In the genomic region with DNA sequence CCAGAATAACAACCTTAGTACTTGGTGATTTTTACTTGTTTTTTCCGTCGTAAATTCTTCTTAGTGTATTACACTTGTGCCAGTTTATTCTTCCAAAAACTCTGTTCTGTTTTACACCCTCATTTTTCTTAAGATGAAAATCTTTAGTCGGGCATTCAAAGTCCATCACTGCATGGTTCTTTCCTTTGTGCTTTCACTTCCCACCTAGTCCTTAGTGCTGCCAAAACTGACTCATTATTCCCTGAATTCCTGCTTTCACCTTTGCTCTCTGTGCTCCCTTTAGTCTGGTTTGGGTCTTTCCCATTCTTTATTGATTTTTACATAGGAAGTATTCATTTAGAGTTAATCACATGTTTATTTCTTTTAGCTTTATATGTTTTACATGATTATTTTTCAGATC, we compare ENCODE assay signal across 19 cellular contexts. TPM values are rescaled to one million over a fixed set of nuclear protein-coding genes. Genes with fewer than 3 reads are reported as not detected.
DNase-seq lines count a peak whose midpoint lies in the region; ATAC-seq and TF ChIP-seq lines count a peak whose summit lies in the region.
"Had no signal": no experiment of that assay in that cellular context is flagged by ENCODE, and none has a peak within 500 bp of the region (broad histone marks: within the 10 kb centered on the region; RNA-seq: fewer than 3 reads in every experiment).

No MANE protein-coding gene starts in this region.

- H3K27ac Mint-ChIP-seq in CD8-positive, alpha-beta T cell, result peak overlapping the region; percentile 24
- H3K27ac Mint-ChIP-seq in brain, result peak overlapping the region in 1 of 5 experiments; percentile 47
- no peak overlapping the region for H3K27ac Mint-ChIP-seq in natural killer cell

- POLR2A ChIA-PET in CD8-positive, alpha-beta T cell (lab: Charles Lee), result no interaction called here

- in situ Hi-C loops in gastrocnemius medialis (cut with MboI; ENCODE audit: low sequenced_read_pairs in 4 of 4), result no loop called here

- TF ChIP-seq POLR2A in right lobe of liver (IDR thresholded peaks at IDR 0.05) (no peak), gastrocnemius medialis (IDR thresholded peaks at IDR 0.05) (no peak)

- no peak overlapping the region for H3K4me3 Mint-ChIP-seq in CD8-positive, alpha-beta T cell
- H3K4me3 Mint-ChIP-seq in brain (peak overlapping the region; percentile 5 to 80 (median 52)), natural killer cell (no peak overlapping the region)
- H3K4me3 Mint-ChIP-seq: immature natural killer cell had no signal

- no peak for DNase-seq in CD8-positive, alpha-beta T cell
- DNase-seq in right lobe of liver (no peak), BE2C (no peak), natural killer cell (no peak), gastrocnemius medialis (no peak)
- DNase-seq: activated CD4-positive, alpha-beta T cell treated with anti-CD3 and anti-CD28 coated beads for 1 hour; activated T-cell treated with anti-CD3 and anti-CD28 coated beads, Interleukin-2, amount 50 U/mL, for 48 hours; AML-193; effector memory CD4-positive, alpha-beta T cell; foreskin melanocyte; immature natural killer cell; KG1; NCI-H187; NCI-H524 treated with DMSO at 0.1 percent for 48 hours; SW 1271 had no signal

- intact Hi-C loops in CD8-positive, alpha-beta T cell (cut with DNase I, micrococcal nuclease), result loop anchor here (5.0 to 10.0 kb wide), 4 partner anchors 185 to 1278 kb away; partner anchors contain the start of genes CENPW (in 2 of the 2), NCOA7 (in 1 of the 2) and RNF146 (in 1 of the 2)
- intact Hi-C loops in right lobe of liver (cut with DNase I) (no loop called here), natural killer cell (cut with micrococcal nuclease) (no loop called here), gastrocnemius medialis (cut with DNase I; ENCODE audit: low total_unique reads) (loop anchor here (2.0 to 5.0 kb wide), 2 partner anchors 37 to 1128 kb away; partner anchors contain the start of gene RSPO3)

- H3K9ac ChIP-seq in HUES64 (ENCODE audit: low read depth, low read length), result no peak overlapping the region

- CTCF ChIA-PET in CD8-positive, alpha-beta T cell (lab: Charles Lee), result interaction anchor here (0.6 kb wide), 1 partner anchor 44 kb away, joined by 3 read pairs; no protein-coding TSS in a partner anchor

- H3K4me1 ChIP-seq in CD8-positive, alpha-beta T cell (ENCODE audit: insufficient read depth, low read length), result peaks cover 31% of the 10 kb centered on the region
- H3K4me1 ChIP-seq in HUES64 (ENCODE audit: insufficient read depth, low read length), result peaks cover 27% of the 10 kb centered on the region
- peaks cover 0 to 84% (median 29%) of the 10 kb centered on the region in 4 donors for H3K4me1 ChIP-seq in right lobe of liver
- no peaks in the 10 kb centered on the region for H3K4me1 ChIP-seq in BE2C
- peaks cover 3 to 12% of the 10 kb centered on the region in 2 donors for H3K4me1 ChIP-seq in gastrocnemius medialis

- H3K4me1 Mint-ChIP-seq in CD8-positive, alpha-beta T cell (ENCODE audit: low read depth), result peaks cover 33% of the 10 kb centered on the region
- H3K4me1 Mint-ChIP-seq in brain, result peaks cover 30% of the 10 kb centered on the region
- H3K4me1 Mint-ChIP-seq in natural killer cell, result no peaks in the 10 kb centered on the region

- no peak overlapping the region for H3K27ac ChIP-seq in CD8-positive, alpha-beta T cell (ENCODE audit: low read depth, low read length)
- no peak overlapping the region for H3K27ac ChIP-seq in HUES64 (ENCODE audit: low read depth, low read length)
- H3K27ac ChIP-seq in right lobe of liver, result peak overlapping the region; percentile 68 to 84 (median 78)
- no peak overlapping the region for H3K27ac ChIP-seq in gastrocnemius medialis
- H3K27ac ChIP-seq: upper lobe of left lung had no signal

- H3K36me3 ChIP-seq in CD8-positive, alpha-beta T cell (ENCODE audit: insufficient read depth, low read length), result no peaks in the 10 kb centered on the region
- H3K36me3 ChIP-seq in HUES64 (ENCODE audit: insufficient read depth, low read length) (no peaks in the 10 kb centered on the region), right lobe of liver (no peaks in the 10 kb centered on the region), BE2C (no peaks in the 10 kb centered on the region), gastrocnemius medialis (no peaks in the 10 kb centered on the region)
- H3K36me3 ChIP-seq: upper lobe of left lung had no signal

- no peaks in the 10 kb centered on the region for H3K36me3 Mint-ChIP-seq in CD8-positive, alpha-beta T cell
- H3K36me3 Mint-ChIP-seq in brain (no peaks in the 10 kb centered on the region), natural killer cell (no peaks in the 10 kb centered on the region)
- H3K36me3 Mint-ChIP-seq: immature natural killer cell had no signal

- H3K27me3 Mint-ChIP-seq in CD8-positive, alpha-beta T cell (ENCODE audit: low read depth), result no peaks in the 10 kb centered on the region
- H3K27me3 Mint-ChIP-seq in brain (no peaks in the 10 kb centered on the region), natural killer cell (ENCODE audit: low read depth in 2 of 2) (no peaks in the 10 kb centered on the region)

- TF ChIP-seq CTCF in CD8-positive, alpha-beta T cell (IDR thresholded peaks at IDR 0.05), result no peak
- no peak for TF ChIP-seq CTCF in brain (conservative IDR thresholded peaks at IDR 0.05)
- TF ChIP-seq CTCF in right lobe of liver (IDR thresholded peaks at IDR 0.05), result no peak
- no peak for TF ChIP-seq CTCF in BE2C (IDR thresholded peaks at IDR 0.05; ENCODE audit: low read depth, low read length)
- TF ChIP-seq CTCF in natural killer cell (IDR thresholded peaks at IDR 0.05), result no peak
- no peak for TF ChIP-seq CTCF in gastrocnemius medialis (IDR thresholded peaks at IDR 0.05 in 4 of 5, conservative IDR thresholded peaks at IDR 0.05 in 1 of 5)

- no peaks in the 10 kb centered on the region for H3K27me3 ChIP-seq in CD8-positive, alpha-beta T cell (ENCODE audit: insufficient read depth, low read length)
- H3K27me3 ChIP-seq in HUES64 (ENCODE audit: insufficient read depth, low read length) (no peaks in the 10 kb centered on the region), right lobe of liver (no peaks in the 10 kb centered on the region), BE2C (no peaks in the 10 kb centered on the region), gastrocnemius medialis (no peaks in the 10 kb centered on the region)
- H3K27me3 ChIP-seq: upper lobe of left lung had no signal

- no peaks in the 10 kb centered on the region for H3K9me3 ChIP-seq in CD8-positive, alpha-beta T cell (ENCODE audit: low read length)
- H3K9me3 ChIP-seq in HUES64 (ENCODE audit: insufficient read depth, low read depth, low read length) (no peaks in the 10 kb centered on the region), right lobe of liver (no peaks in the 10 kb centered on the region), BE2C (no peaks in the 10 kb centered on the region), gastrocnemius medialis (no peaks in the 10 kb centered on the region)
- H3K9me3 ChIP-seq: upper lobe of left lung had no signal

- no peak overlapping the region for H3K4me3 ChIP-seq in CD8-positive, alpha-beta T cell (ENCODE audit: low read depth, low read length)
- peak overlapping the region; percentile 21; the same call in 1 of the 2 replicates for H3K4me3 ChIP-seq in HUES64 (ENCODE audit: low read length)
- peak overlapping the region; percentile 10 to 29 (median 25) for H3K4me3 ChIP-seq in right lobe of liver
- no peak overlapping the region for H3K4me3 ChIP-seq in BE2C (ENCODE audit: low read depth, low read length)
- no peak overlapping the region for H3K4me3 ChIP-seq in gastrocnemius medialis
- H3K4me3 ChIP-seq: upper lobe of left lung had no signal

- 81% methylated on average over 3 of the region's 3 CpGs for WGBS in HUES64
- WGBS in right lobe of liver (ENCODE audit: insufficient coverage, low coverage, low lambda C conversion rate, missing lambda C conversion rate), result 25% methylated on average over 3 of the region's 3 CpGs

- no peaks in the 10 kb centered on the region for H3K9me3 Mint-ChIP-seq in CD8-positive, alpha-beta T cell
- H3K9me3 Mint-ChIP-seq in brain, result no peaks in the 10 kb centered on the region
- H3K9me3 Mint-ChIP-seq in natural killer cell, result no peaks in the 10 kb centered on the region
- H3K9me3 Mint-ChIP-seq: immature natural killer cell had no signal

- ATAC-seq in CD8-positive, alpha-beta T cell, result no peak
- ATAC-seq in right lobe of liver (peak; percentile 59 to 77 (median 67)), natural killer cell (no peak), HG03469 (IDR thresholded peaks at IDR 0.05; ENCODE audit: unreplicated experiment) (no peak), gastrocnemius medialis (no peak)

RNA-seq across cellular contexts. Expression of gene TRMT11, which starts 3.3 kb away (rescaled TPM):
- total RNA-seq in CD8-positive, alpha-beta T cell, result 10 to 100 TPM; 19.0 to 19.4 TPM
- 19.9 TPM for polyA plus RNA-seq in HUES64 (2013, experiment 1 of 2)
- 21.6 TPM for polyA plus RNA-seq in HUES64 (2013, experiment 2 of 2)
- 12.5 TPM for polyA plus RNA-seq in brain (ENCODE audit: insufficient read depth, low read depth, low replicate concordance)
- total RNA-seq in right lobe of liver, result 10 to 100 TPM; 12.6 to 36.0 (median 25.3) TPM
- 19.5 TPM for polyA plus RNA-seq in BE2C (2012; ENCODE audit: insufficient read depth, insufficient read length, low read depth)
- total RNA-seq in natural killer cell, result 10 to 100 TPM; 12.2 to 16.6 (median 12.7) TPM
- total RNA-seq in gastrocnemius medialis, result 10 to 100 TPM in 1 of 4 donors, 1 to 10 TPM in 3; 2.5 to 10.2 (median 6.9) TPM

RNA-seq across cellular contexts. Expression of gene HINT3, which starts 33.1 kb away (rescaled TPM):
- 10 to 100 TPM; 14.2 to 15.4 TPM for total RNA-seq in CD8-positive, alpha-beta T cell
- polyA plus RNA-seq in HUES64 (2013, experiment 1 of 2), result 7.4 TPM
- polyA plus RNA-seq in HUES64 (2013, experiment 2 of 2), result 9.5 TPM
- polyA plus RNA-seq in brain (ENCODE audit: insufficient read depth, low read depth, low replicate concordance), result 21.7 TPM
- 10 to 100 TPM in 5 of 6 experiments, 1 to 10 TPM in 1; 8.5 to 16.6 (median 14.3) TPM for total RNA-seq in right lobe of liver
- polyA plus RNA-seq in BE2C (2012; ENCODE audit: insufficient read depth, insufficient read length, low read depth), result 15.8 TPM
- total RNA-seq in natural killer cell, result 10 to 100 TPM in 2 of 3 donors, 1 to 10 TPM in 1; 9.7 to 10.5 (median 10.3) TPM
- 10 to 100 TPM; 54.3 to 81.5 (median 67.5) TPM for total RNA-seq in gastrocnemius medialis

Comparison
In these comparisons a context has a peak if more than half of its experiments do, and no peak if none do; other contexts are left out.
1. ATAC-seq: peak in right lobe of liver (4 of 4); none in CD8-positive, alpha-beta T cell (single experiment), natural killer cell (0 of 3), HG03469 (single experiment) and gastrocnemius medialis (0 of 2).
2. H3K27ac ChIP-seq: peak in right lobe of liver (3 of 3); none in CD8-positive, alpha-beta T cell (single experiment), HUES64 (single experiment) and gastrocnemius medialis (0 of 4).
3. H3K4me3 ChIP-seq: peak in HUES64 (single experiment) and right lobe of liver (3 of 3); none in CD8-positive, alpha-beta T cell (single experiment), BE2C (single experiment) and gastrocnemius medialis (0 of 4).
4. H3K4me3 Mint-ChIP-seq: peak in brain (5 of 5); none in CD8-positive, alpha-beta T cell (single experiment) and natural killer cell (single experiment).
5. intact Hi-C loops: an anchor here in CD8-positive, alpha-beta T cell (5.0 to 10.0 kb wide) and gastrocnemius medialis (2.0 to 5.0 kb wide); none called in right lobe of liver and natural killer cell.